Comparison of ENCODE assay signal across 1 cellular context in the genomic region with DNA sequence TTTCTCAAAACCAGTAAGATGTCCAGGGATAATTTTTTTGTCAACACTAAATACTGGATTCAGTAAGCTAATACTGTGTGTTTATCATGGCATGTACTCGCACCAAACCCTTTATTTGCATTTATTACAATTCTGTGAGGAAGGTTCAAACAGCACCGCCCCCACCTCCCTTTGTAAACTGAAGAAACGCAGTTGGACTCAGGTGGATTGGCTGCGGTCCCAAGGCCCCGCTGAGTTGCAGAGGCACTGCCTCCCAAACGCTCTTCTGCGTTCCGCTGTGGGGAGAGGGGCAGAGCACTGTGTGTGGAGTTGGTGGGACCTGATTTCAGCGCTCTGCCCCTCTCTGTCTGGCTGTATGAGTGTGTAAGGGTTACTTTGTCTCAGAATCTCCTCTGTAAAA.
TF ChIP-seq lines count a peak whose summit lies in the region.

No MANE protein-coding gene starts in this region.

TF ChIP-seq in GM12878, 131 proteins besides CTCF, POLR2A, EP300 and RAD21:
- TF ChIP-seq ZNF687 (IDR thresholded peaks at IDR 0.05) (no peak), NR2F1 (conservative IDR thresholded peaks at IDR 0.05) (no peak), CUX1 (IDR thresholded peaks at IDR 0.05; ENCODE audit: insufficient replicate concordance, low read depth, low read length) (no peak), MLLT1 (IDR thresholded peaks at IDR 0.05) (no peak), NFYA (IDR thresholded peaks at IDR 0.05; ENCODE audit: borderline replicate concordance, low read depth, low read length) (no peak), ZBTB11 (CRISPR knock-in tag; IDR thresholded peaks at IDR 0.05) (no peak), IKZF1 (conservative IDR thresholded peaks at IDR 0.05) (no peak), RUNX3 (IDR thresholded peaks at IDR 0.05; ENCODE audit: low read length) (no peak), CBX3 (IDR thresholded peaks at IDR 0.05; ENCODE audit: borderline replicate concordance, low read depth) (no peak), HDAC2 (IDR thresholded peaks at IDR 0.05) (no peak)
- TF ChIP-seq, protein P1, sequence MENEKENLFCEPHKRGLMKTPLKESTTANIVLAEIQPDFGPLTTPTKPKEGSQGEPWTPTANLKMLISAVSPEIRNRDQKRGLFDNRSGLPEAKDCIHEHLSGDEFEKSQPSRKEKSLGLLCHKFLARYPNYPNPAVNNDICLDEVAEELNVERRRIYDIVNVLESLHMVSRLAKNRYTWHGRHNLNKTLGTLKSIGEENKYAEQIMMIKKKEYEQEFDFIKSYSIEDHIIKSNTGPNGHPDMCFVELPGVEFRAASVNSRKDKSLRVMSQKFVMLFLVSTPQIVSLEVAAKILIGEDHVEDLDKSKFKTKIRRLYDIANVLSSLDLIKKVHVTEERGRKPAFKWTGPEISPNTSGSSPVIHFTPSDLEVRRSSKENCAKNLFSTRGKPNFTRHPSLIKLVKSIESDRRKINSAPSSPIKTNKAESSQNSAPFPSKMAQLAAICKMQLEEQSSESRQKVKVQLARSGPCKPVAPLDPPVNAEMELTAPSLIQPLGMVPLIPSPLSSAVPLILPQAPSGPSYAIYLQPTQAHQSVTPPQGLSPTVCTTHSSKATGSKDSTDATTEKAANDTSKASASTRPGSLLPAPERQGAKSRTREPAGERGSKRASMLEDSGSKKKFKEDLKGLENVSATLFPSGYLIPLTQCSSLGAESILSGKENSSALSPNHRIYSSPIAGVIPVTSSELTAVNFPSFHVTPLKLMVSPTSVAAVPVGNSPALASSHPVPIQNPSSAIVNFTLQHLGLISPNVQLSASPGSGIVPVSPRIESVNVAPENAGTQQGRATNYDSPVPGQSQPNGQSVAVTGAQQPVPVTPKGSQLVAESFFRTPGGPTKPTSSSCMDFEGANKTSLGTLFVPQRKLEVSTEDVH (IDR thresholded peaks at IDR 0.05; ENCODE audit: low read depth, partially characterized antibody) = no peak
- TF ChIP-seq, protein P2, sequence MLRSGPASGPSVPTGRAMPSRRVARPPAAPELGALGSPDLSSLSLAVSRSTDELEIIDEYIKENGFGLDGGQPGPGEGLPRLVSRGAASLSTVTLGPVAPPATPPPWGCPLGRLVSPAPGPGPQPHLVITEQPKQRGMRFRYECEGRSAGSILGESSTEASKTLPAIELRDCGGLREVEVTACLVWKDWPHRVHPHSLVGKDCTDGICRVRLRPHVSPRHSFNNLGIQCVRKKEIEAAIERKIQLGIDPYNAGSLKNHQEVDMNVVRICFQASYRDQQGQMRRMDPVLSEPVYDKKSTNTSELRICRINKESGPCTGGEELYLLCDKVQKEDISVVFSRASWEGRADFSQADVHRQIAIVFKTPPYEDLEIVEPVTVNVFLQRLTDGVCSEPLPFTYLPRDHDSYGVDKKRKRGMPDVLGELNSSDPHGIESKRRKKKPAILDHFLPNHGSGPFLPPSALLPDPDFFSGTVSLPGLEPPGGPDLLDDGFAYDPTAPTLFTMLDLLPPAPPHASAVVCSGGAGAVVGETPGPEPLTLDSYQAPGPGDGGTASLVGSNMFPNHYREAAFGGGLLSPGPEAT (IDR thresholded peaks at IDR 0.05; ENCODE audit: low read depth) = no peak
- TF ChIP-seq, protein P3, sequence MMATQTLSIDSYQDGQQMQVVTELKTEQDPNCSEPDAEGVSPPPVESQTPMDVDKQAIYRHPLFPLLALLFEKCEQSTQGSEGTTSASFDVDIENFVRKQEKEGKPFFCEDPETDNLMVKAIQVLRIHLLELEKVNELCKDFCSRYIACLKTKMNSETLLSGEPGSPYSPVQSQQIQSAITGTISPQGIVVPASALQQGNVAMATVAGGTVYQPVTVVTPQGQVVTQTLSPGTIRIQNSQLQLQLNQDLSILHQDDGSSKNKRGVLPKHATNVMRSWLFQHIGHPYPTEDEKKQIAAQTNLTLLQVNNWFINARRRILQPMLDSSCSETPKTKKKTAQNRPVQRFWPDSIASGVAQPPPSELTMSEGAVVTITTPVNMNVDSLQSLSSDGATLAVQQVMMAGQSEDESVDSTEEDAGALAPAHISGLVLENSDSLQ (IDR thresholded peaks at IDR 0.05) = no peak
- TF ChIP-seq, protein P4, sequence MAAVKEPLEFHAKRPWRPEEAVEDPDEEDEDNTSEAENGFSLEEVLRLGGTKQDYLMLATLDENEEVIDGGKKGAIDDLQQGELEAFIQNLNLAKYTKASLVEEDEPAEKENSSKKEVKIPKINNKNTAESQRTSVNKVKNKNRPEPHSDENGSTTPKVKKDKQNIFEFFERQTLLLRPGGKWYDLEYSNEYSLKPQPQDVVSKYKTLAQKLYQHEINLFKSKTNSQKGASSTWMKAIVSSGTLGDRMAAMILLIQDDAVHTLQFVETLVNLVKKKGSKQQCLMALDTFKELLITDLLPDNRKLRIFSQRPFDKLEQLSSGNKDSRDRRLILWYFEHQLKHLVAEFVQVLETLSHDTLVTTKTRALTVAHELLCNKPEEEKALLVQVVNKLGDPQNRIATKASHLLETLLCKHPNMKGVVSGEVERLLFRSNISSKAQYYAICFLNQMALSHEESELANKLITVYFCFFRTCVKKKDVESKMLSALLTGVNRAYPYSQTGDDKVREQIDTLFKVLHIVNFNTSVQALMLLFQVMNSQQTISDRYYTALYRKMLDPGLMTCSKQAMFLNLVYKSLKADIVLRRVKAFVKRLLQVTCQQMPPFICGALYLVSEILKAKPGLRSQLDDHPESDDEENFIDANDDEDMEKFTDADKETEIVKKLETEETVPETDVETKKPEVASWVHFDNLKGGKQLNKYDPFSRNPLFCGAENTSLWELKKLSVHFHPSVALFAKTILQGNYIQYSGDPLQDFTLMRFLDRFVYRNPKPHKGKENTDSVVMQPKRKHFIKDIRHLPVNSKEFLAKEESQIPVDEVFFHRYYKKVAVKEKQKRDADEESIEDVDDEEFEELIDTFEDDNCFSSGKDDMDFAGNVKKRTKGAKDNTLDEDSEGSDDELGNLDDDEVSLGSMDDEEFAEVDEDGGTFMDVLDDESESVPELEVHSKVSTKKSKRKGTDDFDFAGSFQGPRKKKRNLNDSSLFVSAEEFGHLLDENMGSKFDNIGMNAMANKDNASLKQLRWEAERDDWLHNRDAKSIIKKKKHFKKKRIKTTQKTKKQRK (IDR thresholded peaks at IDR 0.05; ENCODE audit: low read depth, low read length) = no peak
